8 cellular contexts compared by ENCODE assay signal in the genomic region with DNA sequence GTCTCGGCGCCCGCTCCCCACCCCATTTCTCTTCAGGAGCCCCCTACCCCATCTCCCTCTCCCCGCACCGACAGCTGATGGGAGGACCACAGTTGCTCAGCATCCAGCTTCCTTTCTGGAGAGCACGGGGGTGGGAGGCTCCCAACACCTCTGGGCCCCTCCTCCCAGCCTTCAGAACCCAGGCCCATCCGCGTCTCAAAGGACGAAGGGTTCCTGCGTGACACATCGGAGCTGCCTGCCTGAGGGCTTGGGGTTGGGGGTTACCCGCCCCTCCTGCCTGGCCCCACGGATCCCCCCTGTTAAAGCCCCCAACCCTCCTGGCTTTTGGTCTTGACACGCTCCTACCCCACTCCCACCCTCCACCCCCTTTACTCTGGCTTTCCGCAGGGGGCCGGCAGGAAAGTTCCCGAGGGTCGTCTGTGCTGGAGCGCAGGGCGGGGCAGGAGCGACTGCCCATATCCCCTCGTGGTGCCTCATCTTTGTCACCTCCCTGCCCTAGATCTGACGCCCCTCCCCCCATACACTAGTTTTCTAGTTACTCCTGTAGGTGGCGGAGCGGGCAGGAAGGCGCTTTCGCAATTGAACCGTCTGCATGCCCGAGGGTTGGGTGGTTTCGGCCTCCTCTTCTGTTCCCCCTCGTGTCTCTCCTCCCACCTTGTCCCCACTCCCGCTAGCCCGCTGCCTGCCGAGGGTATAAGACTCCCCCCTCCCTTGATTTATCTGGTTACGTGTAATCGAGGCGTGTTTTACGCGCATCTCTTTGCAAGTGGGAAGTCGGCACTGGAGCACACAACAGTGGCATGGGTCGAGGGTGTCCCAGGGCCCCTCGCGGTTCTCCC. TPM values are rescaled to one million over a fixed set of nuclear protein-coding genes. Genes with fewer than 3 reads are reported as not detected.
A peak's percentile ranks its signal among the peaks of the same experiment; 100 is the strongest.
DNase-seq lines count a peak whose midpoint lies in the region; ATAC-seq and TF ChIP-seq lines count a peak whose summit lies in the region.

No MANE protein-coding gene starts in this region.

- peak; percentile 65 for TF ChIP-seq CTCF in type B pancreatic cell (conservative IDR thresholded peaks at IDR 0.05)

- H3K4me1 Mint-ChIP-seq in type B pancreatic cell (ENCODE audit: unreplicated experiment), result peaks cover 9% of the 10 kb centered on the region

- peaks cover 25% of the 10 kb centered on the region for H3K27me3 Mint-ChIP-seq in type B pancreatic cell

- H3K36me3 Mint-ChIP-seq in type B pancreatic cell, result peaks cover 9% of the 10 kb centered on the region

- H3K4me3 Mint-ChIP-seq in type B pancreatic cell, result peak overlapping the region; percentile 90

- ATAC-seq in left cardiac atrium, result peak; percentile 73 to 77

- intact Hi-C loops in left cardiac atrium (cut with DNase I), result loop anchor here (5.0 to 10.0 kb wide), 2 partner anchors 114 to 327 kb away; no protein-coding TSS in a partner anchor
- intact Hi-C loops in posterior vena cava (cut with DNase I), result loop anchor here in 1 of 2 donors (5.0 kb wide), 1 partner anchor 289 kb away; no protein-coding TSS in a partner anchor

- no peaks in the 10 kb centered on the region for H3K9me3 Mint-ChIP-seq in type B pancreatic cell

- DNase-seq in GM03348 (ENCODE audit: low spot score) (peak; percentile 92), HuH-7 (ENCODE audit: low spot score) (peak; percentile 93), T follicular helper cell (ENCODE audit: low read depth) (peak; percentile 76), amniotic epithelial cell (ENCODE audit: low read depth) (peak; percentile 74), left cardiac atrium (peak; percentile 83), posterior vena cava (ENCODE audit: low spot score) (peak; percentile 95), type B pancreatic cell (ENCODE audit: extremely low spot score, unreplicated experiment) (no peak), NCI-H146 treated with DMSO at 0.1 percent for 48 hours (lab: John Stamatoyannopoulos, UW; ENCODE audit: unreplicated experiment) (no peak)

- peak overlapping the region; percentile 72 for H3K27ac Mint-ChIP-seq in type B pancreatic cell

RNA-seq across cellular contexts. Expression of gene TRAPPC5, which starts 0.9 kb away (rescaled TPM):
- total RNA-seq in left cardiac atrium (100 to 1,000 TPM in 1 of 2 donors, 10 to 100 TPM in 1; 82.6 to 108 TPM), posterior vena cava (10 to 100 TPM; 71.9 to 83.5 TPM), type B pancreatic cell (ENCODE audit: low replicate concordance) (92.6 and 107 TPM in 2 replicates)

RNA-seq across cellular contexts. Expression of gene MCEMP1, which starts 4.7 kb away (rescaled TPM):
- total RNA-seq in left cardiac atrium, result 1 to 10 TPM; 1.2 to 1.7 TPM
- total RNA-seq in posterior vena cava, result 1 to 10 TPM; 2.2 to 3.0 TPM
- not detected in 2 replicates for total RNA-seq in type B pancreatic cell (ENCODE audit: low replicate concordance)

RNA-seq across cellular contexts. Expression of gene RETN, which starts 12.7 kb away (rescaled TPM):
- 1 to 10 TPM; 1.4 to 1.6 TPM for total RNA-seq in left cardiac atrium
- 1 to 10 TPM; 1.2 to 2.9 TPM for total RNA-seq in posterior vena cava
- total RNA-seq in type B pancreatic cell (ENCODE audit: low replicate concordance), result not detected in 2 replicates

RNA-seq across cellular contexts. Expression of gene FCER2, which starts 20.4 kb away (rescaled TPM):
- total RNA-seq in left cardiac atrium, result 1 to 10 TPM in 1 of 2 donors, under 1 TPM in 1; 0.31 to 1.7 TPM
- under 1 TPM; 0.23 to 0.71 TPM for total RNA-seq in posterior vena cava
- not detected in 2 replicates for total RNA-seq in type B pancreatic cell (ENCODE audit: low replicate concordance)

RNA-seq across cellular contexts. Expression of gene STXBP2, which starts 44.6 kb away (rescaled TPM):
- total RNA-seq in left cardiac atrium (10 to 100 TPM; 13.5 to 18.2 TPM), posterior vena cava (10 to 100 TPM; 22.5 to 32.4 TPM), type B pancreatic cell (ENCODE audit: low replicate concordance) (61.6 and 108 TPM in 2 replicates)

Comparison
In these comparisons a context has a peak if more than half of its experiments do, and no peak if none do; other contexts are left out.
1. DNase-seq: peak in GM03348 (single experiment), HuH-7 (single experiment), T follicular helper cell (single experiment), amniotic epithelial cell (single experiment), left cardiac atrium (single experiment) and posterior vena cava (single experiment); none in type B pancreatic cell (single experiment) and NCI-H146 treated with DMSO at 0.1 percent for 48 hours (single experiment).